19 cellular contexts compared by ENCODE assay signal in the genomic region with DNA sequence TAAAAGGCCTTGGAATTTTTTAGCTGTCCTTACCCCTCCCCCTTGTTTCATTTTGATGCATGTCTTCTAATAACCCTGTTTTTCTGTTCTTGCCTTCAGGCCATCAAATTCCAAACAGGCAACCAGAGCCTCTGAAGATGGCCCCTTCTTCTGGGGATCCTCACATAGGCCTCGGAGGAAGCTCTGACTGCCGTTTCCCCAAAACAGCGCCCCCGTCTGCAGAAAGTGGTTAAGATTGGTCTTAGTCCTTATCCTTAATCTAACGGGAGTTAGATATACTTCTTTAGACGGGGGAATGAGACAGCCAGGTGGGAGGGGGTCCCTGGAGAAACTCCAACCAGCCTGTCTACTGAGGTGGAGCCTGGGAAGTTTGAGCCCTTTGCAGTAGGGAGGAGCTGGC.
DNase-seq lines count a peak whose midpoint lies in the region; ATAC-seq and TF ChIP-seq lines count a peak whose summit lies in the region.
"Had no signal": no experiment of that assay in that cellular context is flagged by ENCODE, and none has a peak within 500 bp of the region (broad histone marks: within the 10 kb centered on the region; RNA-seq: fewer than 3 reads in every experiment).

No MANE protein-coding gene starts in this region.

- H3K4me3 ChIP-seq in DOHH2 (ENCODE audit: low read length) (no peak overlapping the region), OCI-LY1 (ENCODE audit: low read depth, low read length, poor library complexity, severe bottlenecking) (peak overlapping the region; percentile 82), endodermal cell (ENCODE audit: low read length) (no peak overlapping the region)
- H3K4me3 ChIP-seq: A549, K562, PC-9, SJCRH30 had no signal

- H3K4me1 Mint-ChIP-seq in endodermal cell (no peaks in the 10 kb centered on the region), osteocyte (ENCODE audit: unreplicated experiment) (peaks cover 8% of the 10 kb centered on the region)
- H3K4me1 Mint-ChIP-seq: CD8-positive, alpha-beta memory T cell had no signal

- no peak for ATAC-seq in HG03378 (IDR thresholded peaks at IDR 0.05; ENCODE audit: unreplicated experiment)
- ATAC-seq: A549, K562 had no signal

- H4K20me1 ChIP-seq in DOHH2 (ENCODE audit: control insufficient read depth, insufficient read depth, low read depth, low read length) (no peaks in the 10 kb centered on the region), OCI-LY1 (ENCODE audit: insufficient read depth, low read length) (no peaks in the 10 kb centered on the region)

- no peaks in the 10 kb centered on the region for H3F3A ChIP-seq in DOHH2 (ENCODE audit: control insufficient read depth, insufficient read depth)
- no peaks in the 10 kb centered on the region for H3F3A ChIP-seq in OCI-LY1 (ENCODE audit: insufficient read depth, low read length)

- H3K9me3 Mint-ChIP-seq in endodermal cell: peaks cover 27% of the 10 kb centered on the region
- H3K9me3 Mint-ChIP-seq in osteocyte (ENCODE audit: unreplicated experiment): no peaks in the 10 kb centered on the region

- H3K9me3 ChIP-seq in DOHH2 (ENCODE audit: control insufficient read depth, insufficient read depth, low read length): peaks cover 8% of the 10 kb centered on the region; the same call in 1 of the 2 replicates
- H3K9me3 ChIP-seq in OCI-LY1 (ENCODE audit: low read length): no peaks in the 10 kb centered on the region
- peaks cover 18% of the 10 kb centered on the region for H3K9me3 ChIP-seq in endodermal cell (ENCODE audit: control insufficient read depth, low read length)
- H3K9me3 ChIP-seq: A549 had no signal

- H3K4me1 ChIP-seq in DOHH2 (ENCODE audit: control insufficient read depth, low read length): peaks cover 28% of the 10 kb centered on the region
- H3K4me1 ChIP-seq in OCI-LY1 (ENCODE audit: insufficient read depth, low read length, severe bottlenecking): peaks cover 60% of the 10 kb centered on the region
- peaks cover 9% of the 10 kb centered on the region for H3K4me1 ChIP-seq in endodermal cell (ENCODE audit: control insufficient read depth, insufficient read depth, low read length)
- H3K4me1 ChIP-seq: A549, SJCRH30 had no signal

- TF ChIP-seq CTCF in DOHH2 (IDR thresholded peaks at IDR 0.05; ENCODE audit: low read depth, low read length, poor library complexity, severe bottlenecking): peak; percentile 28
- peak; percentile 83 for TF ChIP-seq CTCF in OCI-LY1 (IDR thresholded peaks at IDR 0.05; ENCODE audit: low read length)
- TF ChIP-seq CTCF in endodermal cell (conservative IDR thresholded peaks at IDR 0.05): peak; percentile 63
- TF ChIP-seq CTCF in osteocyte (IDR thresholded peaks at IDR 0.05): peak; percentile 24

- H3K27ac Mint-ChIP-seq in endodermal cell (peak overlapping the region; percentile 45), osteocyte (ENCODE audit: unreplicated experiment) (no peak overlapping the region)
- H3K27ac Mint-ChIP-seq: CD8-positive, alpha-beta memory T cell had no signal

- no peak overlapping the region for H2AFZ ChIP-seq in OCI-LY1 (ENCODE audit: low read length)
- H2AFZ ChIP-seq: PC-9 had no signal

- peak; percentile 78 for DNase-seq in endodermal cell
- DNase-seq in osteocyte (ENCODE audit: extremely low spot score, unreplicated experiment): no peak
- DNase-seq in activated naive CD4-positive, alpha-beta T cell treated with Interleukin-2 at 50 U/mL for 16 hours: no peak
- DNase-seq in AG20443 (ENCODE audit: low spot score): no peak
- DNase-seq: C1 segment of cervical spinal cord; CD8-positive, alpha-beta memory T cell; DMS53; NCI-H1105 treated with DMSO at 0.1 percent for 48 hours; NCI-H1694 treated with DMSO at 0.1 percent for 48 hours; NCI-H226; NCI-H524; NCI-H82; PC-9; SJCRH30 had no signal

- H3K9ac ChIP-seq in OCI-LY1 (ENCODE audit: low read length) (peak overlapping the region; percentile 95), endodermal cell (ENCODE audit: extremely low read depth, low read length, poor library complexity, severe bottlenecking) (no peak overlapping the region)

- H3K27me3 Mint-ChIP-seq in endodermal cell (ENCODE audit: insufficient read depth): no peaks in the 10 kb centered on the region
- no peaks in the 10 kb centered on the region for H3K27me3 Mint-ChIP-seq in osteocyte (ENCODE audit: unreplicated experiment)
- H3K27me3 Mint-ChIP-seq: CD8-positive, alpha-beta memory T cell had no signal

- H3K4me3 Mint-ChIP-seq in endodermal cell (no peak overlapping the region), osteocyte (ENCODE audit: unreplicated experiment) (no peak overlapping the region)
- H3K4me3 Mint-ChIP-seq: CD8-positive, alpha-beta memory T cell had no signal

- H3K27ac ChIP-seq in DOHH2 (ENCODE audit: low read depth, low read length): no peak overlapping the region
- peak overlapping the region; percentile 89 for H3K27ac ChIP-seq in OCI-LY1 (ENCODE audit: low read depth, low read length, poor library complexity, severe bottlenecking)
- no peak overlapping the region for H3K27ac ChIP-seq in endodermal cell (ENCODE audit: low read depth, low read length)
- H3K27ac ChIP-seq: A549, PC-9, SJCRH30 had no signal

- H3K36me3 ChIP-seq in DOHH2 (ENCODE audit: control insufficient read depth, low read length) (no peaks in the 10 kb centered on the region), OCI-LY1 (ENCODE audit: insufficient read depth, low read length) (peaks cover 47% of the 10 kb centered on the region), endodermal cell (ENCODE audit: control insufficient read depth, insufficient read depth, low read length) (no peaks in the 10 kb centered on the region)
- H3K36me3 ChIP-seq: SJCRH30 had no signal

- no peaks in the 10 kb centered on the region for H3K79me2 ChIP-seq in DOHH2 (ENCODE audit: control insufficient read depth, low read length)
- peaks cover 38% of the 10 kb centered on the region for H3K79me2 ChIP-seq in OCI-LY1 (ENCODE audit: insufficient read depth, low read length)

- H3K27me3 ChIP-seq in DOHH2 (ENCODE audit: control insufficient read depth, low read length): no peaks in the 10 kb centered on the region
- H3K27me3 ChIP-seq in OCI-LY1 (ENCODE audit: insufficient read depth, low read length): no peaks in the 10 kb centered on the region
- H3K27me3 ChIP-seq in endodermal cell (ENCODE audit: control insufficient read depth, insufficient read depth, low read length, poor library complexity, severe bottlenecking): no peaks in the 10 kb centered on the region
- H3K27me3 ChIP-seq: SJCRH30 had no signal

- H3K36me3 Mint-ChIP-seq in endodermal cell (ENCODE audit: low read depth) (peaks cover 22% of the 10 kb centered on the region), osteocyte (ENCODE audit: unreplicated experiment) (peaks cover 1% of the 10 kb centered on the region)
- H3K36me3 Mint-ChIP-seq: CD8-positive, alpha-beta memory T cell had no signal

- H3K9me2 ChIP-seq in DOHH2 (replicated peaks; ENCODE audit: control insufficient read depth, low read length): no peaks in the 10 kb centered on the region
- no peaks in the 10 kb centered on the region for H3K9me2 ChIP-seq in OCI-LY1 (ENCODE audit: low read depth, low read length)

- 86 to 96% methylated on average over 4 to 6 of the region's 6 CpGs for WGBS in endodermal cell (ENCODE audit: insufficient coverage in 1 of 2, insufficient read length in 1 of 2), 2 experiments

- H3K4me2 ChIP-seq in DOHH2 (ENCODE audit: low read length): no peak overlapping the region
- peak overlapping the region; percentile 82 for H3K4me2 ChIP-seq in OCI-LY1 (ENCODE audit: low read length)
- H3K4me2 ChIP-seq: A549, PC-9 had no signal

Comparison
In these comparisons a context has a peak if more than half of its experiments do, and no peak if none do; other contexts are left out.
1. CTCF ChIP-seq: peak in every context shown above with its lines; median percentile 83 in OCI-LY1; 63 in endodermal cell; 28 in DOHH2; 24 in osteocyte.